Comparison of ENCODE assay signal across 1 cellular context in the genomic region with DNA sequence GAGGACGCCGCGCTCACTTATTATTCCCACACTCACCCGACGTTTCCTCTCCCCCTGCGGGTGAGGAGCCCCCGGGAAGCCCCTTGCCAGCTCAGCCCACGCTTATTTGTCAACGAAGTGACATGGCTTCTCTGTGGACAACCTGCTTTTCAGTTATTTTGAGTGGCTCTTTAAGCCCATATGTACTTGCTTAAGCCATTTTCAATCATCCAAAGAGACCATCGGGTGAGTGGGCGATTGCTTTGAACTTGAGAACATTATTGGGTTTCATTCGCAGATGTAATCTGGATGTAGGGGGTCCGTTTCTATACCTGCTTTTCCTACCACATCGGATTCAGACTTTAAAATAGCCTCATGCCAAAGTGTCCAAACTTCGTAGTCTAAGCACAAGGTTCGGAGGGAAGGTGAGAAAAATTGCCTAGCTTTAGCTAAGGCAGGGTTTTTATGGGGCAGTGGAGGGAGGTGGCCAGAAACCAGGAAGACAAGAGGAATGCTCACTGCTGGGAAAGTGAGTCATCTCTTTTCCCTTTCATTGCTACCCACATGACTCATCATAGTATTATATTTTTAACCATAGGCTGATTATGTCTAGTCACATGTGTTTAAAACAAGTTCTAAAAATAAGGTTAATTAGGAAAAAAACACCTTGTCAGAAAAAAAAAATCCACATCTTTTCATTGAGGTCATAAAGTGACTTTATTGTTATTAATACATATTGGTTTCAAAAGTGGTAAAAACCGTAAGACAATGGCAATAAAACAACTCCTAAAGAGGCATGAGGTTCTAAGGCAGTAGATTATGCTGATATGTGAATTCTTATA.
TF ChIP-seq lines count a peak whose summit lies in the region.

No MANE protein-coding gene starts in this region.

TF ChIP-seq in K562, 482 proteins besides CTCF, POLR2A, EP300 and RAD21 (continued from another document and continues in another):
- TF ChIP-seq, protein P1, sequence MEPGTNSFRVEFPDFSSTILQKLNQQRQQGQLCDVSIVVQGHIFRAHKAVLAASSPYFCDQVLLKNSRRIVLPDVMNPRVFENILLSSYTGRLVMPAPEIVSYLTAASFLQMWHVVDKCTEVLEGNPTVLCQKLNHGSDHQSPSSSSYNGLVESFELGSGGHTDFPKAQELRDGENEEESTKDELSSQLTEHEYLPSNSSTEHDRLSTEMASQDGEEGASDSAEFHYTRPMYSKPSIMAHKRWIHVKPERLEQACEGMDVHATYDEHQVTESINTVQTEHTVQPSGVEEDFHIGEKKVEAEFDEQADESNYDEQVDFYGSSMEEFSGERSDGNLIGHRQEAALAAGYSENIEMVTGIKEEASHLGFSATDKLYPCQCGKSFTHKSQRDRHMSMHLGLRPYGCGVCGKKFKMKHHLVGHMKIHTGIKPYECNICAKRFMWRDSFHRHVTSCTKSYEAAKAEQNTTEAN (CRISPR knock-in tag; IDR thresholded peaks at IDR 0.05): no peak
- no peak for TF ChIP-seq TGIF2 (CRISPR knock-in tag; IDR thresholded peaks at IDR 0.05)
- TF ChIP-seq FOXP1 (CRISPR knock-in tag; IDR thresholded peaks at IDR 0.05): no peak
- TF ChIP-seq ESRRB (CRISPR knock-in tag; IDR thresholded peaks at IDR 0.05; ENCODE audit: borderline replicate concordance): no peak
- no peak for TF ChIP-seq ZNF274 (IDR thresholded peaks at IDR 0.05; ENCODE audit: borderline replicate concordance, low read depth, low read length)
- TF ChIP-seq NFXL1 (CRISPR knock-in tag; IDR thresholded peaks at IDR 0.05): peak; percentile 86; the same call in 1 of the 2 replicates
- no peak for TF ChIP-seq ZNF12 (CRISPR knock-in tag; IDR thresholded peaks at IDR 0.05)
- TF ChIP-seq DIDO1 (tag; IDR thresholded peaks at IDR 0.05; ENCODE audit: low read depth): peak; percentile 58; the same call in 1 of the 2 replicates
- TF ChIP-seq, protein P2, sequence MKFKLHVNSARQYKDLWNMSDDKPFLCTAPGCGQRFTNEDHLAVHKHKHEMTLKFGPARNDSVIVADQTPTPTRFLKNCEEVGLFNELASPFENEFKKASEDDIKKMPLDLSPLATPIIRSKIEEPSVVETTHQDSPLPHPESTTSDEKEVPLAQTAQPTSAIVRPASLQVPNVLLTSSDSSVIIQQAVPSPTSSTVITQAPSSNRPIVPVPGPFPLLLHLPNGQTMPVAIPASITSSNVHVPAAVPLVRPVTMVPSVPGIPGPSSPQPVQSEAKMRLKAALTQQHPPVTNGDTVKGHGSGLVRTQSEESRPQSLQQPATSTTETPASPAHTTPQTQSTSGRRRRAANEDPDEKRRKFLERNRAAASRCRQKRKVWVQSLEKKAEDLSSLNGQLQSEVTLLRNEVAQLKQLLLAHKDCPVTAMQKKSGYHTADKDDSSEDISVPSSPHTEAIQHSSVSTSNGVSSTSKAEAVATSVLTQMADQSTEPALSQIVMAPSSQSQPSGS (CRISPR knock-in tag; IDR thresholded peaks at IDR 0.05): no peak
- TF ChIP-seq ILK (tag; IDR thresholded peaks at IDR 0.05; ENCODE audit: borderline replicate concordance, low read depth): 0 out of 2 replicates have a peak, but pooled peaks have one; percentile 27
- TF ChIP-seq ZNF589 (CRISPR knock-in tag; IDR thresholded peaks at IDR 0.05; ENCODE audit: low read depth): peak; percentile 96; the same call in 1 of the 2 replicates
- TF ChIP-seq, protein P3, sequence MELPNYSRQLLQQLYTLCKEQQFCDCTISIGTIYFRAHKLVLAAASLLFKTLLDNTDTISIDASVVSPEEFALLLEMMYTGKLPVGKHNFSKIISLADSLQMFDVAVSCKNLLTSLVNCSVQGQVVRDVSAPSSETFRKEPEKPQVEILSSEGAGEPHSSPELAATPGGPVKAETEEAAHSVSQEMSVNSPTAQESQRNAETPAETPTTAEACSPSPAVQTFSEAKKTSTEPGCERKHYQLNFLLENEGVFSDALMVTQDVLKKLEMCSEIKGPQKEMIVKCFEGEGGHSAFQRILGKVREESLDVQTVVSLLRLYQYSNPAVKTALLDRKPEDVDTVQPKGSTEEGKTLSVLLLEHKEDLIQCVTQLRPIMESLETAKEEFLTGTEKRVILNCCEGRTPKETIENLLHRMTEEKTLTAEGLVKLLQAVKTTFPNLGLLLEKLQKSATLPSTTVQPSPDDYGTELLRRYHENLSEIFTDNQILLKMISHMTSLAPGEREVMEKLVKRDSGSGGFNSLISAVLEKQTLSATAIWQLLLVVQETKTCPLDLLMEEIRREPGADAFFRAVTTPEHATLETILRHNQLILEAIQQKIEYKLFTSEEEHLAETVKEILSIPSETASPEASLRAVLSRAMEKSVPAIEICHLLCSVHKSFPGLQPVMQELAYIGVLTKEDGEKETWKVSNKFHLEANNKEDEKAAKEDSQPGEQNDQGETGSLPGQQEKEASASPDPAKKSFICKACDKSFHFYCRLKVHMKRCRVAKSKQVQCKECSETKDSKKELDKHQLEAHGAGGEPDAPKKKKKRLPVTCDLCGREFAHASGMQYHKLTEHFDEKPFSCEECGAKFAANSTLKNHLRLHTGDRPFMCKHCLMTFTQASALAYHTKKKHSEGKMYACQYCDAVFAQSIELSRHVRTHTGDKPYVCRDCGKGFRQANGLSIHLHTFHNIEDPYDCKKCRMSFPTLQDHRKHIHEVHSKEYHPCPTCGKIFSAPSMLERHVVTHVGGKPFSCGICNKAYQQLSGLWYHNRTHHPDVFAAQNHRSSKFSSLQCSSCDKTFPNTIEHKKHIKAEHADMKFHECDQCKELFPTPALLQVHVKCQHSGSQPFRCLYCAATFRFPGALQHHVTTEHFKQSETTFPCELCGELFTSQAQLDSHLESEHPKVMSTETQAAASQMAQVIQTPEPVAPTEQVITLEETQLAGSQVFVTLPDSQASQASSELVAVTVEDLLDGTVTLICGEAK (IDR thresholded peaks at IDR 0.05): no peak
- TF ChIP-seq, protein P3 (CRISPR knock-in tag; IDR thresholded peaks at IDR 0.05): no peak
- peak; percentile 88; the same call in 1 of the 2 replicates for TF ChIP-seq ERF (CRISPR knock-in tag; IDR thresholded peaks at IDR 0.05)
- TF ChIP-seq E2F3 (CRISPR knock-in tag; IDR thresholded peaks at IDR 0.05): no peak
- TF ChIP-seq U2AF2 (optimal IDR thresholded peaks at IDR 0.05; ENCODE audit: low read depth, low read length): no peak
- no peak for TF ChIP-seq ARHGAP35 (IDR thresholded peaks at IDR 0.05; ENCODE audit: partially characterized antibody)
- peak in 1 of 2 experiments; percentile 76; a peak in 1 of 3 replicates for TF ChIP-seq CBX3 (IDR thresholded peaks at IDR 0.05; ENCODE audit: borderline replicate concordance in 1 of 2, low read length in 2 of 2)
- TF ChIP-seq THRAP3 (IDR thresholded peaks at IDR 0.05; ENCODE audit: borderline replicate concordance): no peak
- TF ChIP-seq EGR1 (conservative IDR thresholded peaks at IDR 0.05): no peak
- no peak for TF ChIP-seq MYNN (IDR thresholded peaks at IDR 0.05)
- TF ChIP-seq MYNN (CRISPR knock-in tag; IDR thresholded peaks at IDR 0.05): no peak
- TF ChIP-seq NEUROD1 (IDR thresholded peaks at IDR 0.05; ENCODE audit: borderline replicate concordance, low read depth, low read length, partially characterized antibody): no peak
- TF ChIP-seq, protein P4, sequence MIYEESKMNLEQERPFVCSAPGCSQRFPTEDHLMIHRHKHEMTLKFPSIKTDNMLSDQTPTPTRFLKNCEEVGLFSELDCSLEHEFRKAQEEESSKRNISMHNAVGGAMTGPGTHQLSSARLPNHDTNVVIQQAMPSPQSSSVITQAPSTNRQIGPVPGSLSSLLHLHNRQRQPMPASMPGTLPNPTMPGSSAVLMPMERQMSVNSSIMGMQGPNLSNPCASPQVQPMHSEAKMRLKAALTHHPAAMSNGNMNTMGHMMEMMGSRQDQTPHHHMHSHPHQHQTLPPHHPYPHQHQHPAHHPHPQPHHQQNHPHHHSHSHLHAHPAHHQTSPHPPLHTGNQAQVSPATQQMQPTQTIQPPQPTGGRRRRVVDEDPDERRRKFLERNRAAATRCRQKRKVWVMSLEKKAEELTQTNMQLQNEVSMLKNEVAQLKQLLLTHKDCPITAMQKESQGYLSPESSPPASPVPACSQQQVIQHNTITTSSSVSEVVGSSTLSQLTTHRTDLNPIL (CRISPR knock-in tag; IDR thresholded peaks at IDR 0.05): no peak
- TF ChIP-seq SMARCA4 (IDR thresholded peaks at IDR 0.05): peak; percentile 83
- no peak for TF ChIP-seq FOXA1 (IDR thresholded peaks at IDR 0.05; ENCODE audit: borderline replicate concordance)
- TF ChIP-seq, protein P5, sequence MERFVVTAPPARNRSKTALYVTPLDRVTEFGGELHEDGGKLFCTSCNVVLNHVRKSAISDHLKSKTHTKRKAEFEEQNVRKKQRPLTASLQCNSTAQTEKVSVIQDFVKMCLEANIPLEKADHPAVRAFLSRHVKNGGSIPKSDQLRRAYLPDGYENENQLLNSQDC (CRISPR knock-in tag; IDR thresholded peaks at IDR 0.05): no peak
- no peak for TF ChIP-seq MYBL2 (IDR thresholded peaks at IDR 0.05; ENCODE audit: low read depth)
- no peak for TF ChIP-seq MYBL2 (CRISPR knock-in tag; IDR thresholded peaks at IDR 0.05; ENCODE audit: borderline replicate concordance)
- TF ChIP-seq, protein P6, sequence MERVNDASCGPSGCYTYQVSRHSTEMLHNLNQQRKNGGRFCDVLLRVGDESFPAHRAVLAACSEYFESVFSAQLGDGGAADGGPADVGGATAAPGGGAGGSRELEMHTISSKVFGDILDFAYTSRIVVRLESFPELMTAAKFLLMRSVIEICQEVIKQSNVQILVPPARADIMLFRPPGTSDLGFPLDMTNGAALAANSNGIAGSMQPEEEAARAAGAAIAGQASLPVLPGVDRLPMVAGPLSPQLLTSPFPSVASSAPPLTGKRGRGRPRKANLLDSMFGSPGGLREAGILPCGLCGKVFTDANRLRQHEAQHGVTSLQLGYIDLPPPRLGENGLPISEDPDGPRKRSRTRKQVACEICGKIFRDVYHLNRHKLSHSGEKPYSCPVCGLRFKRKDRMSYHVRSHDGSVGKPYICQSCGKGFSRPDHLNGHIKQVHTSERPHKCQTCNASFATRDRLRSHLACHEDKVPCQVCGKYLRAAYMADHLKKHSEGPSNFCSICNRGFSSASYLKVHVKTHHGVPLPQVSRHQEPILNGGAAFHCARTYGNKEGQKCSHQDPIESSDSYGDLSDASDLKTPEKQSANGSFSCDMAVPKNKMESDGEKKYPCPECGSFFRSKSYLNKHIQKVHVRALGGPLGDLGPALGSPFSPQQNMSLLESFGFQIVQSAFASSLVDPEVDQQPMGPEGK (CRISPR knock-in tag; IDR thresholded peaks at IDR 0.05; ENCODE audit: borderline replicate concordance): no peak
- TF ChIP-seq MTF1 (CRISPR knock-in tag; IDR thresholded peaks at IDR 0.05; ENCODE audit: borderline replicate concordance): no peak
- TF ChIP-seq ZC3H11A (IDR thresholded peaks at IDR 0.05; ENCODE audit: low read depth, low read length): no peak
- TF ChIP-seq POLR2G (IDR thresholded peaks at IDR 0.05; ENCODE audit: low read depth, low read length): no peak
- TF ChIP-seq FIP1L1 (IDR thresholded peaks at IDR 0.05; ENCODE audit: low read depth, low read length, poor library complexity, severe bottlenecking): no peak
- no peak for TF ChIP-seq SIN3A (IDR thresholded peaks at IDR 0.05; ENCODE audit: borderline replicate concordance in 2 of 2, control insufficient read depth in 1 of 2, low read depth in 2 of 2, low read length in 2 of 2)
- peak; percentile 30; the same call in 1 of the 2 replicates for TF ChIP-seq KLF13 (tag; IDR thresholded peaks at IDR 0.05; ENCODE audit: borderline replicate concordance, low read depth)
- TF ChIP-seq SRSF9 (IDR thresholded peaks at IDR 0.05; ENCODE audit: borderline replicate concordance, low read depth, low read length): no peak
- TF ChIP-seq FUS (optimal IDR thresholded peaks at IDR 0.05; ENCODE audit: low read depth, low read length): no peak
- no peak for TF ChIP-seq NONO (IDR thresholded peaks at IDR 0.05; ENCODE audit: low read depth in 2 of 2, low read length in 1 of 2)
- TF ChIP-seq HDAC8 (tag; IDR thresholded peaks at IDR 0.05): no peak
- TF ChIP-seq FOXJ3 (CRISPR knock-in tag; IDR thresholded peaks at IDR 0.05): no peak
- no peak for TF ChIP-seq ZNF263 (CRISPR knock-in tag; IDR thresholded peaks at IDR 0.05; ENCODE audit: borderline replicate concordance)
- no peak for TF ChIP-seq NRF1 (conservative IDR thresholded peaks at IDR 0.05 in 1 of 2, IDR thresholded peaks at IDR 0.05 in 1 of 2)
- TF ChIP-seq ARNT (IDR thresholded peaks at IDR 0.05): 0 out of 4 replicates have a peak, but pooled peaks of 1 of the 2 experiments have one; percentile 48
- TF ChIP-seq, protein P7, sequence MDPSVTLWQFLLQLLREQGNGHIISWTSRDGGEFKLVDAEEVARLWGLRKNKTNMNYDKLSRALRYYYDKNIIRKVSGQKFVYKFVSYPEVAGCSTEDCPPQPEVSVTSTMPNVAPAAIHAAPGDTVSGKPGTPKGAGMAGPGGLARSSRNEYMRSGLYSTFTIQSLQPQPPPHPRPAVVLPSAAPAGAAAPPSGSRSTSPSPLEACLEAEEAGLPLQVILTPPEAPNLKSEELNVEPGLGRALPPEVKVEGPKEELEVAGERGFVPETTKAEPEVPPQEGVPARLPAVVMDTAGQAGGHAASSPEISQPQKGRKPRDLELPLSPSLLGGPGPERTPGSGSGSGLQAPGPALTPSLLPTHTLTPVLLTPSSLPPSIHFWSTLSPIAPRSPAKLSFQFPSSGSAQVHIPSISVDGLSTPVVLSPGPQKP (CRISPR knock-in tag; IDR thresholded peaks at IDR 0.05): no peak
- no peak for TF ChIP-seq ZZZ3 (IDR thresholded peaks at IDR 0.05)
- TF ChIP-seq DPF2 (IDR thresholded peaks at IDR 0.05): peak; percentile 82
